In the genomic region with DNA sequence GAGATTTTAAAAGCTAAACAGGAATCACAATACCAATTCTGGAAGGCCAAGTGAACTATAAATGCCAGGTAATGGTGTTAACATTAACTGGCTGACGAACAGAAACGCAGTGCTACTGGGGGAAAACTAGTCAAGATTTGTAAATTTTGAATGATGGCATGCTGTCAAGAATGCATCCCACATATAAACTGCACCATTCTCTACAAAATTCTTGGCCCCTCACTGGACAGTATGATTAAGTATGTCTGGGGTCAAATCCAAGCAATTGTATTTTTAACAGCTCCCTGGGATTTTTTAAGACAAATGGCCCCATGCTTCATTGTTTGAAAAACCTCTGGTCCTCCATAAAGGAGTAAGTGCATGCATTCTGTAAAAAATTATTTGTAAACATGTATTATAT, we compare ENCODE assay signal across 35 cellular contexts.
"Had no signal": no experiment of that assay in that cellular context is flagged by ENCODE, and none has a peak within 500 bp of the region (broad histone marks: within the 10 kb centered on the region; RNA-seq: fewer than 3 reads in every experiment).

No MANE protein-coding gene starts in this region.

- H3K36me3 ChIP-seq: MG63 had no signal

- H3K4me2 ChIP-seq: KMS-11 had no signal

- DNase-seq: Karpas-422, Kasumi-1, KBM-7, KG1, MG63, MM.1S, MV-4-11, NCI-H1048, NCI-H1092, NCI-H1092 treated with DMSO at 0.1 percent for 48 hours, NCI-H1105, NCI-H1105 treated with DMSO at 0.1 percent for 48 hours, NCI-H1417, NCI-H1417 treated with DMSO at 0.1 percent for 48 hours, NCI-H1436, NCI-H1436 treated with DMSO at 0.1 percent for 48 hours, NCI-H146, NCI-H1694, NCI-H1694 treated with DMSO at 0.1 percent for 48 hours, NCI-H187, NCI-H187 treated with DMSO at 0.1 percent for 48 hours, NCI-H1930, NCI-H2029, NCI-H2029 treated with DMSO at 0.1 percent for 48 hours, NCI-H2081, NCI-H2081 treated with DMSO at 0.1 percent for 48 hours, NCI-H2107, NCI-H2171, NCI-H2171 treated with DMSO at 0.1 percent for 48 hours, NCI-H2227 treated with DMSO at 0.1 percent for 48 hours, NCI-H226, NCI-H345, NCI-H446, NCI-H446 treated with DMSO at 0.1 percent for 48 hours had no signal

- H3K27ac ChIP-seq: KMS-11 had no signal

- H3K9ac ChIP-seq: KMS-11 had no signal

- H3K4me3 ChIP-seq: MG63 had no signal
